Comparison of ENCODE assay signal across 4 cellular contexts in genomic region chr13:33531484-33531883, GRCh38.
"Had no signal": no experiment of that assay in that cellular context is flagged by ENCODE, and none has a peak within 500 bp of the region (broad histone marks: within the 10 kb centered on the region; RNA-seq: fewer than 3 reads in every experiment).

No MANE protein-coding gene starts in this region.

- H3K27ac Mint-ChIP-seq: GM23338, H9, IgD-negative memory B cell had no signal

- H3K36me3 Mint-ChIP-seq: IgD-negative memory B cell had no signal

- H3K4me3 Mint-ChIP-seq: GM23338, H9, IgD-negative memory B cell had no signal

- H3K9me3 Mint-ChIP-seq: GM23338 had no signal

- DNase-seq: H9, HCEC 1CT had no signal

- ATAC-seq: GM23338 had no signal
